Comparison of ENCODE assay signal across 34 cellular contexts in the genomic region with DNA sequence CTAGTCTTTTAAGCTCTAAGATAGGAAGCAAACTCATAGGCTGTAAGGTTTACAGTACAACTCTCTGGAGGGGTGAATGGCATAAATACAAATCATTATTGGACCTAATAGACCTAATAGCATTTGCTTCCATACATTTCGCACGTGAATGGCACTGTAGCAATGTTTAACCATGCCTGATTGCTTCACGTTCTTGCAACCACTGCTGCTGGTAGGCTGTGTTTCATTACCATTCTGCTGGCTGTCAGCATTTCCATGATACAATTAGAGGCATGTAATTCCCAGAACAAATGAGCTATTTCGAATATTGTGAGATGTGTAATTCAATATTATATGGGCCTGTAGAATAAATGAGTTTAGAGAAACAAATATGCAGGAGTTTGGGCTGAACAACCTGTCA.
DNase-seq lines count a peak whose midpoint lies in the region; ATAC-seq and TF ChIP-seq lines count a peak whose summit lies in the region.
"Had no signal": no experiment of that assay in that cellular context is flagged by ENCODE, and none has a peak within 500 bp of the region (broad histone marks: within the 10 kb centered on the region; RNA-seq: fewer than 3 reads in every experiment).

No MANE protein-coding gene starts in this region.

- no peak overlapping the region for H2AK5ac ChIP-seq in trophoblast cell (ENCODE audit: low read length)

- DNase-seq in esophagus muscularis mucosa (ENCODE audit: extremely low spot score) (peak; percentile 10), left kidney (ENCODE audit: low read depth, low spot score) (peak; percentile 12), trophoblast cell (peak; percentile 52 to 79), epidermal melanocyte (ENCODE audit: insufficient read length, low spot score) (no peak)
- DNase-seq in activated naive CD4-positive, alpha-beta T cell (lab: John Stamatoyannopoulos, UW), result no peak
- DNase-seq in activated T-helper 1 cell treated with anti-CD3 and anti-CD28 coated beads, Interleukin-12 subunit alpha, Interleukin-12 subunit beta, Interleukin-2, Interleukin-4 antibody, amounts not matched to agents 30 ng/mL and 10 ng/mL and 1 ng/mL, durations not matched to agents 14 hours and 24 hours and 36 hours (ENCODE audit: low spot score), result no peak
- DNase-seq: 8988T; ACHN; AML-193; BE2C; C1 segment of cervical spinal cord; Caco-2; Calu3; CD4-positive, alpha-beta memory T cell; CD4-positive, alpha-beta T cell; CD4-positive, CD25-positive, alpha-beta regulatory T cell; CD8-positive, alpha-beta memory T cell; CD8-positive, alpha-beta T cell; COR-L47; DMS 273 treated with DMSO at 0.1 percent for 48 hours; DMS53; DMS79; DMS79 treated with DMSO at 0.1 percent for 48 hours; DND-41; EL had no signal

- H4K12ac ChIP-seq in trophoblast cell (ENCODE audit: low read depth, low read length), result no peak overlapping the region

- no peak for TF ChIP-seq POLR2A in esophagus muscularis mucosa (IDR thresholded peaks at IDR 0.05; ENCODE audit: low read depth)

- H3K4ac ChIP-seq in trophoblast cell (ENCODE audit: low read depth, low read length), result no peak overlapping the region

- no peaks in the 10 kb centered on the region for H4K20me1 ChIP-seq in neural cell (ENCODE audit: insufficient read depth)
- H4K20me1 ChIP-seq: BLaER1; BLaER1 treated with 17β-estradiol and CSF1 and Interleukin-3, amounts not matched to agents 10 nM and 100 nM had no signal

- H3K36me3 ChIP-seq in esophagus muscularis mucosa, result no peaks in the 10 kb centered on the region
- no peaks in the 10 kb centered on the region for H3K36me3 ChIP-seq in neural cell (ENCODE audit: insufficient read depth, low read length)
- H3K36me3 ChIP-seq in trophoblast cell (ENCODE audit: control insufficient read depth in 1 of 2, insufficient read depth in 2 of 2, low read length in 2 of 2), result no peaks in the 10 kb centered on the region
- H3K36me3 ChIP-seq: BE2C; BLaER1; BLaER1 treated with 17β-estradiol and CSF1 and Interleukin-3, amounts not matched to agents 10 nM and 100 nM had no signal

- no peak overlapping the region for H2BK5ac ChIP-seq in trophoblast cell (ENCODE audit: low read depth, low read length, poor library complexity)

- H3K27me3 ChIP-seq in esophagus muscularis mucosa (no peaks in the 10 kb centered on the region), neural cell (ENCODE audit: insufficient read depth, low read depth, low read length) (no peaks in the 10 kb centered on the region), trophoblast cell (ENCODE audit: insufficient read depth, low read length) (no peaks in the 10 kb centered on the region)
- H3K27me3 ChIP-seq: BE2C; BLaER1; BLaER1 treated with 17β-estradiol and CSF1 and Interleukin-3, amounts not matched to agents 10 nM and 100 nM had no signal

- H3K79me2 ChIP-seq in neural cell (replicated peaks; ENCODE audit: insufficient read depth, low read length), result no peaks in the 10 kb centered on the region
- H3K79me2 ChIP-seq in trophoblast cell (ENCODE audit: control insufficient read depth, insufficient read depth, low read length, poor library complexity), result no peaks in the 10 kb centered on the region

- peaks cover 10% of the 10 kb centered on the region for H3K9me3 Mint-ChIP-seq in activated T-helper 1 cell treated with anti-CD3 and anti-CD28 coated beads, Interleukin-12 subunit alpha, Interleukin-12 subunit beta, Interleukin-2, Interleukin-4 antibody, amounts not matched to agents 30 ng/mL and 10 ng/mL and 1 ng/mL, durations not matched to agents 14 hours and 24 hours and 36 hours

- H3K4me3 ChIP-seq in esophagus muscularis mucosa (no peak overlapping the region), neural cell (ENCODE audit: low read length) (no peak overlapping the region), trophoblast cell (ENCODE audit: low read depth, low read length) (no peak overlapping the region)
- H3K4me3 ChIP-seq: A549; BLaER1; BLaER1 treated with 17β-estradiol and CSF1 and Interleukin-3, amounts not matched to agents 10 nM and 100 nM had no signal

- H3K23ac ChIP-seq in trophoblast cell (ENCODE audit: low read length), result no peak overlapping the region

- peaks cover 0 to 2% (median 0%) of the 10 kb centered on the region in 4 donors for H3K9me3 ChIP-seq in esophagus muscularis mucosa
- H3K9me3 ChIP-seq in neural cell (ENCODE audit: low read length), result no peaks in the 10 kb centered on the region
- H3K9me3 ChIP-seq in trophoblast cell (ENCODE audit: insufficient read depth, low read depth, low read length), result no peaks in the 10 kb centered on the region
- H3K9me3 ChIP-seq: A549, BE2C, BLaER1, Caco-2 had no signal

- H3F3A ChIP-seq in neural cell (ENCODE audit: insufficient read depth, low read length, poor library complexity, severe bottlenecking), result no peaks in the 10 kb centered on the region

- H3K14ac ChIP-seq in trophoblast cell (ENCODE audit: low read length), result no peak overlapping the region

- H4K91ac ChIP-seq in trophoblast cell (ENCODE audit: low read depth, low read length), result no peak overlapping the region

- ATAC-seq in GM18868 (IDR thresholded peaks at IDR 0.05; ENCODE audit: unreplicated experiment), result no peak
- ATAC-seq: A549; CD8-positive, alpha-beta T cell had no signal

- H3K4me3 Mint-ChIP-seq in activated T-helper 1 cell treated with anti-CD3 and anti-CD28 coated beads, Interleukin-12 subunit alpha, Interleukin-12 subunit beta, Interleukin-2, Interleukin-4 antibody, amounts not matched to agents 30 ng/mL and 10 ng/mL and 1 ng/mL, durations not matched to agents 14 hours and 24 hours and 36 hours, result no peak overlapping the region
- H3K4me3 Mint-ChIP-seq: B cell; CD14-positive monocyte; CD4-positive, alpha-beta memory T cell; CD4-positive, alpha-beta T cell; CD4-positive, CD25-positive, alpha-beta regulatory T cell; CD8-positive, alpha-beta memory T cell; CD8-positive, alpha-beta T cell had no signal

- intact Hi-C loops in esophagus muscularis mucosa (cut with DNase I), result no loop called here
- intact Hi-C loops in activated T-helper 1 cell treated with anti-CD3 and anti-CD28 coated beads, Interleukin-12 subunit alpha, Interleukin-12 subunit beta, Interleukin-2, Interleukin-4 antibody, amounts not matched to agents 30 ng/mL and 10 ng/mL and 1 ng/mL, durations not matched to agents 14 hours and 24 hours and 36 hours (cut with micrococcal nuclease), result no loop called here

- no peak overlapping the region for H2BK12ac ChIP-seq in trophoblast cell (ENCODE audit: low read length)

- H3K27me3 Mint-ChIP-seq in activated T-helper 1 cell treated with anti-CD3 and anti-CD28 coated beads, Interleukin-12 subunit alpha, Interleukin-12 subunit beta, Interleukin-2, Interleukin-4 antibody, amounts not matched to agents 30 ng/mL and 10 ng/mL and 1 ng/mL, durations not matched to agents 14 hours and 24 hours and 36 hours (ENCODE audit: insufficient read depth), result no peaks in the 10 kb centered on the region
- H3K27me3 Mint-ChIP-seq: B cell; CD4-positive, alpha-beta memory T cell; CD4-positive, alpha-beta T cell; CD4-positive, CD25-positive, alpha-beta regulatory T cell had no signal

- no peak overlapping the region for H3K27ac Mint-ChIP-seq in activated T-helper 1 cell treated with anti-CD3 and anti-CD28 coated beads, Interleukin-12 subunit alpha, Interleukin-12 subunit beta, Interleukin-2, Interleukin-4 antibody, amounts not matched to agents 30 ng/mL and 10 ng/mL and 1 ng/mL, durations not matched to agents 14 hours and 24 hours and 36 hours
- H3K27ac Mint-ChIP-seq: B cell; CD14-positive monocyte; CD4-positive, alpha-beta memory T cell; CD4-positive, alpha-beta T cell; CD4-positive, CD25-positive, alpha-beta regulatory T cell; CD8-positive, alpha-beta memory T cell; CD8-positive, alpha-beta T cell had no signal

- 57% methylated on average over 4 of the region's 4 CpGs for WGBS in esophagus muscularis mucosa
- WGBS in trophoblast cell (ENCODE audit: extremely low coverage, insufficient coverage, insufficient read length), result no CpG with 5 or more reads among the region's 4 CpGs

- H3K27ac ChIP-seq in esophagus muscularis mucosa (replicated peaks in 1 of 4) (no peak overlapping the region), neural cell (ENCODE audit: low read length) (no peak overlapping the region), trophoblast cell (ENCODE audit: low read depth, low read length) (no peak overlapping the region)
- H3K27ac ChIP-seq: 22Rv1; A549; BLaER1; BLaER1 treated with 17β-estradiol and CSF1 and Interleukin-3, amounts not matched to agents 10 nM and 100 nM; C4-2B had no signal

- H3K36me3 Mint-ChIP-seq in activated T-helper 1 cell treated with anti-CD3 and anti-CD28 coated beads, Interleukin-12 subunit alpha, Interleukin-12 subunit beta, Interleukin-2, Interleukin-4 antibody, amounts not matched to agents 30 ng/mL and 10 ng/mL and 1 ng/mL, durations not matched to agents 14 hours and 24 hours and 36 hours (ENCODE audit: low read depth), result no peaks in the 10 kb centered on the region
- H3K36me3 Mint-ChIP-seq: CD14-positive monocyte; CD4-positive, alpha-beta memory T cell; CD4-positive, CD25-positive, alpha-beta regulatory T cell; CD8-positive, alpha-beta memory T cell; CD8-positive, alpha-beta T cell had no signal

- no peak overlapping the region for H2BK120ac ChIP-seq in trophoblast cell (ENCODE audit: insufficient read depth, low read length, poor library complexity)

- H3K18ac ChIP-seq in trophoblast cell (ENCODE audit: low read length), result no peak overlapping the region

- no peak overlapping the region for H4K8ac ChIP-seq in trophoblast cell (ENCODE audit: low read depth, low read length)

- H3K4me1 ChIP-seq in esophagus muscularis mucosa (no peaks in the 10 kb centered on the region), trophoblast cell (ENCODE audit: control insufficient read depth in 1 of 2, insufficient read depth in 2 of 2, low read length in 2 of 2) (no peaks in the 10 kb centered on the region)
- H3K4me1 ChIP-seq: A549; BE2C; BLaER1; BLaER1 treated with 17β-estradiol and CSF1 and Interleukin-3, amounts not matched to agents 10 nM and 100 nM; Caco-2 had no signal

- no peaks in the 10 kb centered on the region for H3K9me2 ChIP-seq in neural cell (ENCODE audit: insufficient read depth, low read length)

- TF ChIP-seq RAD21 in neural cell (conservative IDR thresholded peaks at IDR 0.05), result no peak

- H3K9ac ChIP-seq in neural cell (ENCODE audit: low read length) (no peak overlapping the region), trophoblast cell (ENCODE audit: low read length) (no peak overlapping the region)
- H3K9ac ChIP-seq: BLaER1; BLaER1 treated with 17β-estradiol and CSF1 and Interleukin-3, amounts not matched to agents 10 nM and 100 nM had no signal

- TF ChIP-seq CTCF in esophagus muscularis mucosa (IDR thresholded peaks at IDR 0.05), result no peak
- no peak for TF ChIP-seq CTCF in neural cell (IDR thresholded peaks at IDR 0.05; ENCODE audit: poor library complexity, severe bottlenecking)

- H3K79me1 ChIP-seq in trophoblast cell (ENCODE audit: low read length), result no peaks in the 10 kb centered on the region

- H2AFZ ChIP-seq in neural cell (ENCODE audit: low read depth, low read length) (no peak overlapping the region), trophoblast cell (ENCODE audit: insufficient read depth, low read length, poor library complexity) (no peak overlapping the region)

- H3K4me2 ChIP-seq in neural cell (ENCODE audit: low read length) (no peak overlapping the region), trophoblast cell (ENCODE audit: low read length) (no peak overlapping the region)
- H3K4me2 ChIP-seq: A549; BLaER1; BLaER1 treated with 17β-estradiol and CSF1 and Interleukin-3, amounts not matched to agents 10 nM and 100 nM had no signal

- H3K4me1 Mint-ChIP-seq in activated T-helper 1 cell treated with anti-CD3 and anti-CD28 coated beads, Interleukin-12 subunit alpha, Interleukin-12 subunit beta, Interleukin-2, Interleukin-4 antibody, amounts not matched to agents 30 ng/mL and 10 ng/mL and 1 ng/mL, durations not matched to agents 14 hours and 24 hours and 36 hours (ENCODE audit: low read depth), result no peaks in the 10 kb centered on the region
- H3K4me1 Mint-ChIP-seq: B cell; CD14-positive monocyte; CD4-positive, alpha-beta memory T cell; CD4-positive, CD25-positive, alpha-beta regulatory T cell; CD8-positive, alpha-beta memory T cell had no signal

- TF ChIP-seq EP300 in esophagus muscularis mucosa (IDR thresholded peaks at IDR 0.05) (no peak), neural cell (conservative IDR thresholded peaks at IDR 0.05; ENCODE audit: poor library complexity, severe bottlenecking) (no peak)

Comparison
In these comparisons a context has a peak if more than half of its experiments do, and no peak if none do; other contexts are left out.
1. DNase-seq: peak in esophagus muscularis mucosa (single experiment), left kidney (single experiment) and trophoblast cell (2 of 2); none in activated naive CD4-positive, alpha-beta T cell (0 of 4), activated T-helper 1 cell treated with anti-CD3 and anti-CD28 coated beads, Interleukin-12 subunit alpha, Interleukin-12 subunit beta, Interleukin-2, Interleukin-4 antibody, amounts not matched to agents 30 ng/mL and 10 ng/mL and 1 ng/mL, durations not matched to agents 14 hours and 24 hours and 36 hours (single experiment) and epidermal melanocyte (single experiment).